Comparison of ENCODE assay signal across 18 cellular contexts in genomic region chr7:25809441-25809840, GRCh38.
"Had no signal": no experiment of that assay in that cellular context is flagged by ENCODE, and none has a peak within 500 bp of the region (broad histone marks: within the 10 kb centered on the region; RNA-seq: fewer than 3 reads in every experiment).

No MANE protein-coding gene starts in this region.

- H3K79me2 ChIP-seq: parathyroid adenoma had no signal

- H3K4me1 Mint-ChIP-seq: natural killer cell had no signal

- H3K36me3 Mint-ChIP-seq: natural killer cell had no signal

- H3K4me3 Mint-ChIP-seq: natural killer cell, neural crest cell had no signal

- DNase-seq: caudate nucleus; dorsolateral prefrontal cortex; effector CD8-positive, alpha-beta T cell; foreskin melanocyte; head of caudate nucleus; hippocampal formation; mucosa of descending colon; natural killer cell; occipital lobe; retina; small intestine; stimulated activated CD4-positive, alpha-beta T cell treated with anti-CD3 and anti-CD28 coated beads, Interleukin-12 subunit alpha, Interleukin-12 subunit beta, amount 100 ng/mL, for 4 hours; stimulated activated naive CD4-positive, alpha-beta T cell treated with Interleukin-2 at 50 U/mL for 16 hours; upper lobe of right lung had no signal

- H3K36me3 ChIP-seq: prostate gland, upper lobe of right lung had no signal

- H3K27ac ChIP-seq: dorsolateral prefrontal cortex, parathyroid adenoma, prostate gland, upper lobe of right lung had no signal

- H2AFZ ChIP-seq: parathyroid adenoma had no signal

- H3K27me3 ChIP-seq: upper lobe of right lung had no signal

- H3K4me3 ChIP-seq: coronary artery, dorsolateral prefrontal cortex, mucosa of descending colon, prostate gland, upper lobe of right lung had no signal

- H3K27ac Mint-ChIP-seq: natural killer cell had no signal

- H3K9me3 Mint-ChIP-seq: natural killer cell, neural crest cell had no signal

- H3K9me3 ChIP-seq: mucosa of descending colon, prostate gland, upper lobe of right lung had no signal

- H3K9ac ChIP-seq: parathyroid adenoma had no signal

- ATAC-seq: mucosa of descending colon, natural killer cell, upper lobe of right lung had no signal

- H3K4me1 ChIP-seq: prostate gland, upper lobe of right lung had no signal
